Comparison of ENCODE assay signal across 8 cellular contexts in genomic region chr12:121803861-121804416, GRCh38. TPM values are rescaled to one million over a fixed set of nuclear protein-coding genes. Genes with fewer than 3 reads are reported as not detected.
DNase-seq lines count a peak whose midpoint lies in the region; ATAC-seq, FAIRE-seq and TF ChIP-seq lines count a peak whose summit lies in the region.

TSS of gene SETD1B (plus strand) at chr12:121804009. CDS start at chr12:121804738, 729 bp downstream.

- TF ChIP-seq POLR2A in IMR-90 (IDR thresholded peaks at IDR 0.05; ENCODE audit: low read depth, low read length) = no peak

- no peaks in the 10 kb centered on the region for H3K9me1 ChIP-seq in IMR-90 (ENCODE audit: insufficient read depth, low read length)

- peak within 1 kb of the TSS; percentile 87 for H2AFZ ChIP-seq in IMR-90 (replicated peaks; ENCODE audit: low read length, poor library complexity)
- peak within 1 kb of the TSS; percentile 79 for H2AFZ ChIP-seq in smooth muscle cell (ENCODE audit: low read depth)

- H3K27ac ChIP-seq in IMR-90 (ENCODE audit: insufficient read depth, low read length) = peak within 1 kb of the TSS; percentile 97
- peak within 1 kb of the TSS; percentile 100 for H3K27ac ChIP-seq in caudate nucleus (ENCODE audit: low read depth, low read length)
- H3K27ac ChIP-seq in kidney (ENCODE audit: low read depth in 2 of 2, low read length in 2 of 2) = peak within 1 kb of the TSS; percentile 100
- H3K27ac ChIP-seq in smooth muscle cell (ENCODE audit: low read depth) = peak within 1 kb of the TSS; percentile 99

- DNase-seq in DMS153 (lab: John Stamatoyannopoulos, UW) = peak; percentile 27
- DNase-seq in IMR-90 = peak; percentile 44
- DNase-seq in T-cell = peak in 18 of 34 experiments; percentile 38 to 67 (median 52)
- peak in 46 of 61 donors; percentile 20 to 74 (median 51) for DNase-seq in caudate nucleus (lab: John Stamatoyannopoulos, UW)
- DNase-seq in kidney = peak; percentile 92
- no peak for DNase-seq in smooth muscle cell (lab: John Stamatoyannopoulos, UW; ENCODE audit: unreplicated experiment)
- DNase-seq in H4 (ENCODE audit: low spot score) = no peak
- DNase-seq in HTR-8/SVneo (ENCODE audit: insufficient read length, low spot score) = no peak

- H2BK15ac ChIP-seq in IMR-90 (ENCODE audit: low read depth, low read length) = no peak within 1 kb of the TSS

- in situ Hi-C loops in IMR-90 (cut with MboI; ENCODE audit: low sequenced_read_pairs) = no loop called here

- peak within 1 kb of the TSS; percentile 74 for H4K91ac ChIP-seq in IMR-90 (ENCODE audit: insufficient read depth, low read depth, low read length)

- intact Hi-C loops in IMR-90 (cut with micrococcal nuclease) = no loop called here
- intact Hi-C loops in kidney (cut with DNase I) = no loop called here

- peak within 1 kb of the TSS; percentile 41 for H4K5ac ChIP-seq in IMR-90 (ENCODE audit: low read depth, low read length)

- H3K27me3 ChIP-seq in IMR-90 (ENCODE audit: control insufficient read depth, insufficient read depth, low read length) (no peaks in the 10 kb centered on the region), smooth muscle cell (ENCODE audit: low read depth) (no peaks in the 10 kb centered on the region)

- H3K4me1 ChIP-seq in IMR-90 (ENCODE audit: control insufficient read depth, insufficient read depth, low read length) (peaks cover 14% of the 10 kb centered on the region), kidney (ENCODE audit: control insufficient read depth in 1 of 2, insufficient read depth in 1 of 2, low read depth in 1 of 2, low read length in 2 of 2) (peaks cover 0 to 18% of the 10 kb centered on the region in 2 donors), smooth muscle cell (ENCODE audit: low read depth) (peaks cover 33% of the 10 kb centered on the region)

- H3K27ac Mint-ChIP-seq in T-cell = peak within 1 kb of the TSS; percentile 98 to 100

- peak within 1 kb of the TSS; percentile 86 for H3K23ac ChIP-seq in IMR-90 (ENCODE audit: low read depth, low read length)

- no peak within 1 kb of the TSS for H2BK20ac ChIP-seq in IMR-90 (ENCODE audit: low read depth, low read length)

- H3K9me3 Mint-ChIP-seq in T-cell = no peaks in the 10 kb centered on the region

- peaks cover 14% of the 10 kb centered on the region for H3F3A ChIP-seq in smooth muscle cell (ENCODE audit: low read depth)

- H3K4me3 ChIP-seq in IMR-90 (ENCODE audit: insufficient read depth, low read depth, low read length) (peak within 1 kb of the TSS; percentile 82), kidney (ENCODE audit: low read length in 2 of 2) (peak within 1 kb of the TSS; percentile 93 to 94), smooth muscle cell (peak within 1 kb of the TSS; percentile 82)

- H3K36me3 ChIP-seq in IMR-90 (ENCODE audit: control insufficient read depth, insufficient read depth, low read length) = peaks cover 15% of the 10 kb centered on the region
- H3K36me3 ChIP-seq in kidney (ENCODE audit: control insufficient read depth in 1 of 2, insufficient read depth in 2 of 2, low read length in 2 of 2) = peaks cover 0 to 15% of the 10 kb centered on the region in 2 donors
- H3K36me3 ChIP-seq in smooth muscle cell (ENCODE audit: low read depth) = no peaks in the 10 kb centered on the region

- peak within 1 kb of the TSS; percentile 91 for H2AK5ac ChIP-seq in IMR-90 (ENCODE audit: low read depth, low read length)

- peak within 1 kb of the TSS; percentile 93 to 98 (median 98) for H3K4me3 Mint-ChIP-seq in T-cell

- H3K9me3 ChIP-seq in IMR-90 (ENCODE audit: control insufficient read depth, insufficient read depth, low read length) = no peaks in the 10 kb centered on the region
- no peaks in the 10 kb centered on the region for H3K9me3 ChIP-seq in kidney (ENCODE audit: control insufficient read depth in 1 of 2, low read length in 2 of 2)
- H3K9me3 ChIP-seq in smooth muscle cell (replicated peaks; ENCODE audit: low read depth) = no peaks in the 10 kb centered on the region

- H3K14ac ChIP-seq in IMR-90 (replicated peaks; ENCODE audit: low read depth, low read length) = peak within 1 kb of the TSS; percentile 97

- dilution Hi-C loops in IMR-90 (cut with HindIII; ENCODE audit: low sequenced_read_pairs, unreplicated experiment) = no loop called here

- H3K18ac ChIP-seq in IMR-90 (ENCODE audit: low read depth, low read length) = peak within 1 kb of the TSS; percentile 20

- H2AK9ac ChIP-seq in IMR-90 (replicated peaks; ENCODE audit: low read depth, low read length, poor library complexity) = peak within 1 kb of the TSS; percentile 98

- peak within 1 kb of the TSS; percentile 93 for H3K4me2 ChIP-seq in IMR-90 (ENCODE audit: low read depth, low read length)
- peak within 1 kb of the TSS; percentile 99 for H3K4me2 ChIP-seq in smooth muscle cell

- peak within 1 kb of the TSS; percentile 93 for H3K56ac ChIP-seq in IMR-90 (ENCODE audit: extremely low read depth, insufficient read depth, low read length)

- POLR2A ChIA-PET in IMR-90 (lab: Charles Lee; ENCODE audit: unreplicated experiment) (interaction anchor here (0.6 to 1.8 kb wide), 3 partner anchors 8 to 117 kb away, joined by 3 to 7 read pairs (median 4); no protein-coding TSS in a partner anchor), T-cell (lab: Charles Lee) (interaction anchor here (0.6 to 2.5 kb wide), 12 partner anchors 10 to 758 kb away, joined by 3 to 10 read pairs (median 5); no protein-coding TSS in a partner anchor)

- peak; percentile 5 for ATAC-seq in IMR-90 (ENCODE audit: low read depth)
- ATAC-seq in T-cell (replicated peaks in 1 of 4) = peak; percentile 1 to 15 (median 8)

- H3K9ac ChIP-seq in IMR-90 (ENCODE audit: low read depth, low read length) = peak within 1 kb of the TSS; percentile 95
- peak within 1 kb of the TSS; percentile 72 to 99 for H3K9ac ChIP-seq in kidney (ENCODE audit: low read length in 2 of 2)
- peak within 1 kb of the TSS; percentile 95 for H3K9ac ChIP-seq in smooth muscle cell (ENCODE audit: low read depth)

- no peaks in the 10 kb centered on the region for H3K27me3 Mint-ChIP-seq in T-cell

- TF ChIP-seq CTCF in IMR-90 (conservative IDR thresholded peaks at IDR 0.05; ENCODE audit: low read depth, low read length) (no peak), kidney (IDR thresholded peaks at IDR 0.05; ENCODE audit: borderline replicate concordance, extremely low read depth, insufficient read depth) (no peak), smooth muscle cell (IDR thresholded peaks at IDR 0.05; ENCODE audit: borderline replicate concordance, insufficient read depth, poor library complexity, severe bottlenecking) (no peak)

- peaks cover 22 to 39% (median 38%) of the 10 kb centered on the region in 3 donors for H3K4me1 Mint-ChIP-seq in T-cell

- peaks cover 67% of the 10 kb centered on the region for H3K79me2 ChIP-seq in smooth muscle cell (ENCODE audit: low read depth)

- peaks cover 4 to 48% of the 10 kb centered on the region in 2 experiments; a peak in 3 of 4 replicates for H3K79me1 ChIP-seq in IMR-90 (ENCODE audit: low read depth in 1 of 2, low read length in 2 of 2)

- WGBS in IMR-90 (ENCODE audit: extremely low coverage in 2 of 2, insufficient read length in 1 of 2), 2 experiments = 2% methylated on average over 9 of the region's 74 CpGs; no CpG with 5 or more reads in 1 of the 2 experiments
- WGBS in smooth muscle cell (ENCODE audit: low lambda C conversion rate) = 3% methylated on average over 10 of the region's 74 CpGs

- H3K4ac ChIP-seq in IMR-90 (ENCODE audit: low read depth, low read length) = peak within 1 kb of the TSS; percentile 97

- H2BK5ac ChIP-seq in IMR-90 (ENCODE audit: low read depth, low read length, poor library complexity, severe bottlenecking) = peak within 1 kb of the TSS; percentile 93

- CTCF ChIA-PET in IMR-90 (lab: Yijun Ruan, JAX) (interaction anchor here (2.3 kb wide), 1 partner anchor 10 kb away, joined by 8 read pairs; the partner anchor contains the start of gene RHOF), T-cell (lab: Charles Lee) (interaction anchor here (0.6 to 13.1 kb wide), 6 partner anchors 8 to 1328 kb away, joined by 3 to 344 read pairs (median 6); partner anchors contain the start of gene RHOF (in 2 of the 2))

- BruUV-seq in IMR-90 (replicated peaks; lab: Mats Ljungman, UMichigan) = no TSS peak

- H2BK120ac ChIP-seq in IMR-90 (ENCODE audit: low read depth, low read length) = peak within 1 kb of the TSS; percentile 77

- TF ChIP-seq RAD21 in IMR-90 (IDR thresholded peaks at IDR 0.05; ENCODE audit: low read length) = no peak

- FAIRE-seq in kidney (lab: Jason Lieb, UNC) = no peak
- FAIRE-seq in HTR-8/SVneo (lab: Jason Lieb, UNC) = no peak

- peaks cover 19% of the 10 kb centered on the region for H3K36me3 Mint-ChIP-seq in T-cell

- H4K20me1 ChIP-seq in IMR-90 (ENCODE audit: insufficient read depth, low read length) = peaks cover 25% of the 10 kb centered on the region
- H4K20me1 ChIP-seq in smooth muscle cell (ENCODE audit: low read depth) = peaks cover 38% of the 10 kb centered on the region

- H4K8ac ChIP-seq in IMR-90 (ENCODE audit: low read depth in 2 of 2, low read length in 2 of 2) = peak within 1 kb of the TSS; percentile 91 to 93

TF ChIP-seq in IMR-90, 13 proteins besides CTCF, POLR2A, EP300 and RAD21 (continues in another document):
- TF ChIP-seq, protein P1, sequence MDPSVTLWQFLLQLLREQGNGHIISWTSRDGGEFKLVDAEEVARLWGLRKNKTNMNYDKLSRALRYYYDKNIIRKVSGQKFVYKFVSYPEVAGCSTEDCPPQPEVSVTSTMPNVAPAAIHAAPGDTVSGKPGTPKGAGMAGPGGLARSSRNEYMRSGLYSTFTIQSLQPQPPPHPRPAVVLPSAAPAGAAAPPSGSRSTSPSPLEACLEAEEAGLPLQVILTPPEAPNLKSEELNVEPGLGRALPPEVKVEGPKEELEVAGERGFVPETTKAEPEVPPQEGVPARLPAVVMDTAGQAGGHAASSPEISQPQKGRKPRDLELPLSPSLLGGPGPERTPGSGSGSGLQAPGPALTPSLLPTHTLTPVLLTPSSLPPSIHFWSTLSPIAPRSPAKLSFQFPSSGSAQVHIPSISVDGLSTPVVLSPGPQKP (IDR thresholded peaks at IDR 0.05; ENCODE audit: borderline replicate concordance, low read depth, low read length) = no peak
- no peak for TF ChIP-seq FOS (IDR thresholded peaks at IDR 0.05; ENCODE audit: low read depth, low read length)

RNA-seq across cellular contexts. Expression of gene SETD1B, which starts in this region (rescaled TPM):
- total RNA-seq in IMR-90 (2012; rRNA removed) (0.83 and 0.90 TPM in 2 replicates), T-cell (100 to 1,000 TPM in 1 of 5 donors, 10 to 100 TPM in 4; 87.7 to 106 (median 96.0) TPM), kidney (34.5 TPM), smooth muscle cell (2.7 and 4.2 TPM in 2 replicates)
- polyA plus RNA-seq in IMR-90 (2012; rRNA removed) (5.1 and 5.5 TPM in 2 replicates), kidney (ENCODE audit: insufficient read depth, low read depth, low replicate concordance) (3.5 TPM), smooth muscle cell (1.9 and 2.9 TPM in 2 replicates)
- 3.1 and 3.5 TPM in 2 replicates for polyA plus RNA-seq in IMR-90 (2012; cell fraction: cytosol; rRNA removed)
- polyA plus RNA-seq in IMR-90 (2012; cell fraction: nucleus; rRNA removed; ENCODE audit: low replicate concordance) = 14.8 and 15.1 TPM in 2 replicates
- total RNA-seq in H4 (2014; rRNA removed; shearing (Covaris generic)) = 1.2 and 2.1 TPM in 2 replicates

Comparison
In these comparisons a context has a peak if more than half of its experiments do, and no peak if none do; other contexts are left out.
1. DNase-seq: peak in DMS153 (single experiment), IMR-90 (single experiment), T-cell (18 of 34), caudate nucleus (46 of 61) and kidney (single experiment); none in smooth muscle cell (single experiment), H4 (single experiment) and HTR-8/SVneo (single experiment).
2. Peak in every context shown above with its lines, with median percentiles within 50 percentile points of each other: H3K27ac ChIP-seq, H3K4me3 ChIP-seq and H3K9ac ChIP-seq.